In genomic region chr4:44354172-44354571, GRCh38 we compare ENCODE assay signal across 38 cellular contexts.
"Had no signal": no experiment of that assay in that cellular context is flagged by ENCODE, and none has a peak within 500 bp of the region (broad histone marks: within the 10 kb centered on the region; RNA-seq: fewer than 3 reads in every experiment).

No MANE protein-coding gene starts in this region.

- H3K36me3 Mint-ChIP-seq: activated naive CD4-positive, alpha-beta T cell treated with anti-CD3 and anti-CD28 coated beads, Interleukin-2, amount 10 ng/mL, durations not matched to agents 7 days and 5 days; activated naive CD4-positive, alpha-beta T cell treated with anti-CD3 and anti-CD28 coated beads, Interleukin-2, amount 50 U/mL, for 24 hours; activated naive CD4-positive, alpha-beta T cell treated with anti-CD3 and anti-CD28 coated beads, Interleukin-2, amount 50 U/mL, for 72 hours; activated naive CD8-positive, alpha-beta T cell; activated naive CD8-positive, alpha-beta T cell treated with anti-CD3 and anti-CD28 coated beads for 36 hours; activated naive CD8-positive, alpha-beta T cell treated with anti-CD3 and anti-CD28 coated beads, Interleukin-2, amount 10 ng/mL, durations not matched to agents 7 days and 5 days; brain had no signal

- DNase-seq: activated effector memory CD4-positive, alpha-beta T cell treated with anti-CD3 and anti-CD28 coated beads, Interleukin-2, amount 50 U/mL, for 16 hours; activated effector memory CD4-positive, alpha-beta T cell treated with Interleukin-2 at 50 U/mL for 16 hours; activated gamma-delta T cell; activated gamma-delta T cell treated with Interleukin-2 at 50 U/mL for 16 hours; activated naive CD4-positive, alpha-beta T cell; activated naive CD4-positive, alpha-beta T cell treated with anti-CD3 and anti-CD28 coated beads for 36 hours; activated naive CD4-positive, alpha-beta T cell treated with anti-CD3 and anti-CD28 coated beads, Interleukin-2, amount 10 ng/mL, durations not matched to agents 7 days and 5 days; activated naive CD4-positive, alpha-beta T cell treated with anti-CD3 and anti-CD28 coated beads, Interleukin-2, amount 50 U/mL, for 16 hours; activated naive CD4-positive, alpha-beta T cell treated with Interleukin-2 at 50 U/mL for 16 hours; activated naive CD8-positive, alpha-beta T cell treated with anti-CD3 and anti-CD28 coated beads for 36 hours; activated naive CD8-positive, alpha-beta T cell treated with anti-CD3 and anti-CD28 coated beads, Interleukin-2, amount 10 ng/mL, durations not matched to agents 7 days and 5 days; activated naive CD8-positive, alpha-beta T cell treated with anti-CD3 and anti-CD28 coated beads, Interleukin-2, amount 50 U/mL, for 24 hours; activated T-cell treated with anti-CD3 and anti-CD28 coated beads, Interleukin-2, amount 50 U/mL, for 1 hour; activated T-cell treated with anti-CD3 and anti-CD28 coated beads, Interleukin-2, amount 50 U/mL, for 24 hours; activated T-cell treated with anti-CD3 and anti-CD28 coated beads, Interleukin-2, amount 50 U/mL, for 4 hours; activated T-cell treated with anti-CD3 and anti-CD28 coated beads, Interleukin-2, amount 50 U/mL, for 48 hours; activated T-cell treated with anti-CD3 and anti-CD28 coated beads, Interleukin-2, amount 50 U/mL, for 72 hours; adrenal gland; amniotic stem cell; amygdala; anterior cingulate cortex; aorta; body of pancreas; brain microvascular endothelial cell; caudate nucleus; central memory CD4-positive, alpha-beta T cell; cerebellar nuclear complex had no signal

- H3K4me1 ChIP-seq: adrenal gland, ascending aorta, body of pancreas, breast epithelium had no signal

- H3K9me3 ChIP-seq: adrenal gland, ascending aorta, body of pancreas, breast epithelium had no signal

- ATAC-seq: activated naive CD4-positive, alpha-beta T cell treated with anti-CD3 and anti-CD28 coated beads, Interleukin-2, amount 50 U/mL, for 72 hours; activated naive CD8-positive, alpha-beta T cell treated with anti-CD3 and anti-CD28 coated beads, Interleukin-2, amount 50 U/mL, for 24 hours; activated T-cell treated with anti-CD3 and anti-CD28 coated beads, Interleukin-2, amount 50 U/mL, for 4 hours; activated T-cell treated with anti-CD3 and anti-CD28 coated beads, Interleukin-2, amount 50 U/mL, for 72 hours; activated T-helper 17 cell treated with anti-CD3 and anti-CD28 coated beads, Interleukin-2, amount 50 U/mL, for 72 hours; body of pancreas had no signal

- H3K27me3 Mint-ChIP-seq: activated naive CD4-positive, alpha-beta T cell treated with anti-CD3 and anti-CD28 coated beads, Interleukin-2, amount 10 ng/mL, durations not matched to agents 7 days and 5 days; activated naive CD4-positive, alpha-beta T cell treated with anti-CD3 and anti-CD28 coated beads, Interleukin-2, amount 50 U/mL, for 24 hours; activated naive CD8-positive, alpha-beta T cell; activated naive CD8-positive, alpha-beta T cell treated with anti-CD3 and anti-CD28 coated beads for 36 hours; activated naive CD8-positive, alpha-beta T cell treated with anti-CD3 and anti-CD28 coated beads, Interleukin-2, amount 10 ng/mL, durations not matched to agents 7 days and 5 days; activated naive CD8-positive, alpha-beta T cell treated with anti-CD3 and anti-CD28 coated beads, Interleukin-2, amount 50 U/mL, for 24 hours; activated T-cell treated with anti-CD3 and anti-CD28 coated beads, Interleukin-2, amount 50 U/mL, for 24 hours; activated T-helper 17 cell treated with anti-CD3 and anti-CD28 coated beads, Interleukin-2, amount 50 U/mL, for 72 hours; brain; central memory CD8-positive, alpha-beta T cell had no signal

- H3K27me3 ChIP-seq: adrenal gland, ascending aorta, body of pancreas, brain microvascular endothelial cell, breast epithelium, cardiac muscle cell had no signal

- H3K9me3 Mint-ChIP-seq: activated naive CD4-positive, alpha-beta T cell treated with anti-CD3 and anti-CD28 coated beads for 36 hours; activated naive CD4-positive, alpha-beta T cell treated with anti-CD3 and anti-CD28 coated beads, Interleukin-2, amount 10 ng/mL, durations not matched to agents 7 days and 5 days; activated naive CD4-positive, alpha-beta T cell treated with anti-CD3 and anti-CD28 coated beads, Interleukin-2, amount 50 U/mL, for 24 hours; activated naive CD8-positive, alpha-beta T cell treated with anti-CD3 and anti-CD28 coated beads, Interleukin-2, amount 10 ng/mL, durations not matched to agents 7 days and 5 days; brain had no signal

- H3K27ac Mint-ChIP-seq: activated naive CD4-positive, alpha-beta T cell treated with anti-CD3 and anti-CD28 coated beads for 36 hours; activated naive CD4-positive, alpha-beta T cell treated with anti-CD3 and anti-CD28 coated beads, Interleukin-2, amount 10 ng/mL, durations not matched to agents 7 days and 5 days; activated naive CD4-positive, alpha-beta T cell treated with anti-CD3 and anti-CD28 coated beads, Interleukin-2, amount 50 U/mL, for 24 hours; activated naive CD4-positive, alpha-beta T cell treated with anti-CD3 and anti-CD28 coated beads, Interleukin-2, amount 50 U/mL, for 72 hours; activated naive CD8-positive, alpha-beta T cell; activated naive CD8-positive, alpha-beta T cell treated with anti-CD3 and anti-CD28 coated beads for 36 hours; activated naive CD8-positive, alpha-beta T cell treated with anti-CD3 and anti-CD28 coated beads, Interleukin-2, amount 10 ng/mL, durations not matched to agents 7 days and 5 days; activated naive CD8-positive, alpha-beta T cell treated with anti-CD3 and anti-CD28 coated beads, Interleukin-2, amount 50 U/mL, for 24 hours; activated T-cell treated with anti-CD3 and anti-CD28 coated beads, Interleukin-2, amount 50 U/mL, for 24 hours; activated T-cell treated with anti-CD3 and anti-CD28 coated beads, Interleukin-2, amount 50 U/mL, for 72 hours; activated T-helper 1 cell treated with anti-CD3 and anti-CD28 coated beads, Interleukin-12 subunit alpha, Interleukin-12 subunit beta, Interleukin-2, Interleukin-4 antibody, amounts not matched to agents 30 ng/mL and 10 ng/mL and 1 ng/mL, durations not matched to agents 14 hours and 24 hours and 36 hours; activated T-helper 17 cell treated with anti-CD3 and anti-CD28 coated beads, Interleukin-2, amount 50 U/mL, for 72 hours; activated T-helper 2 cell treated with anti-CD3 and anti-CD28 coated beads, Interferon-gamma antibody, Interleukin-2, Interleukin-4, amounts not matched to agents 10 μg/mL and 5 μg/mL and 100 μg/mL, durations not matched to agents 14 hours and 24 hours and 36 hours; brain had no signal

- H3K4me3 ChIP-seq: adrenal gland, ascending aorta, body of pancreas, breast epithelium, cardiac muscle cell had no signal

- H3K36me3 ChIP-seq: adrenal gland, ascending aorta, brain microvascular endothelial cell, breast epithelium, cardiac muscle cell had no signal

- H3K4me1 Mint-ChIP-seq: activated naive CD4-positive, alpha-beta T cell treated with anti-CD3 and anti-CD28 coated beads, Interleukin-2, amount 10 ng/mL, durations not matched to agents 7 days and 5 days; activated naive CD4-positive, alpha-beta T cell treated with anti-CD3 and anti-CD28 coated beads, Interleukin-2, amount 50 U/mL, for 24 hours; activated naive CD8-positive, alpha-beta T cell treated with anti-CD3 and anti-CD28 coated beads for 36 hours; activated naive CD8-positive, alpha-beta T cell treated with anti-CD3 and anti-CD28 coated beads, Interleukin-2, amount 10 ng/mL, durations not matched to agents 7 days and 5 days; activated naive CD8-positive, alpha-beta T cell treated with anti-CD3 and anti-CD28 coated beads, Interleukin-2, amount 50 U/mL, for 24 hours; activated T-helper 17 cell treated with anti-CD3 and anti-CD28 coated beads, Interleukin-2, amount 50 U/mL, for 72 hours; brain; central memory CD8-positive, alpha-beta T cell had no signal

- H3K4me3 Mint-ChIP-seq: activated naive CD4-positive, alpha-beta T cell treated with anti-CD3 and anti-CD28 coated beads for 36 hours; activated naive CD4-positive, alpha-beta T cell treated with anti-CD3 and anti-CD28 coated beads, Interleukin-2, amount 10 ng/mL, durations not matched to agents 7 days and 5 days; activated naive CD4-positive, alpha-beta T cell treated with anti-CD3 and anti-CD28 coated beads, Interleukin-2, amount 50 U/mL, for 24 hours; activated naive CD8-positive, alpha-beta T cell; activated naive CD8-positive, alpha-beta T cell treated with anti-CD3 and anti-CD28 coated beads for 36 hours; activated naive CD8-positive, alpha-beta T cell treated with anti-CD3 and anti-CD28 coated beads, Interleukin-2, amount 10 ng/mL, durations not matched to agents 7 days and 5 days; activated naive CD8-positive, alpha-beta T cell treated with anti-CD3 and anti-CD28 coated beads, Interleukin-2, amount 50 U/mL, for 24 hours; activated T-cell treated with anti-CD3 and anti-CD28 coated beads, Interleukin-2, amount 50 U/mL, for 24 hours; activated T-cell treated with anti-CD3 and anti-CD28 coated beads, Interleukin-2, amount 50 U/mL, for 4 hours; activated T-cell treated with anti-CD3 and anti-CD28 coated beads, Interleukin-2, amount 50 U/mL, for 72 hours; activated T-helper 1 cell treated with anti-CD3 and anti-CD28 coated beads, Interleukin-12 subunit alpha, Interleukin-12 subunit beta, Interleukin-2, Interleukin-4 antibody, amounts not matched to agents 30 ng/mL and 10 ng/mL and 1 ng/mL, durations not matched to agents 14 hours and 24 hours and 36 hours; activated T-helper 17 cell treated with anti-CD3 and anti-CD28 coated beads, Interleukin-2, amount 50 U/mL, for 72 hours; brain; central memory CD8-positive, alpha-beta T cell had no signal

- H3K27ac ChIP-seq: adrenal gland, ascending aorta, body of pancreas, brain microvascular endothelial cell, breast epithelium, cardiac muscle cell had no signal
